In genomic region chr14:96078687-96079016, GRCh38 we compare ENCODE assay signal across 26 cellular contexts. TPM values are rescaled to one million over a fixed set of nuclear protein-coding genes. Genes with fewer than 3 reads are reported as not detected.
DNase-seq lines count a peak whose midpoint lies in the region; TF ChIP-seq lines count a peak whose summit lies in the region.
"Had no signal": no experiment of that assay in that cellular context is flagged by ENCODE, and none has a peak within 500 bp of the region (broad histone marks: within the 10 kb centered on the region; RNA-seq: fewer than 3 reads in every experiment).

No MANE protein-coding gene starts in this region.

- no peaks in the 10 kb centered on the region for H3K79me2 ChIP-seq in Karpas-422 (ENCODE audit: low read length)
- H3K79me2 ChIP-seq: parathyroid adenoma had no signal

- H3K36me3 Mint-ChIP-seq in nephron progenitor cell (ENCODE audit: low read depth) = peaks cover 5% of the 10 kb centered on the region

- peak overlapping the region; percentile 3; the same call in 1 of the 2 replicates for H2AFZ ChIP-seq in Karpas-422 (ENCODE audit: low read length)
- H2AFZ ChIP-seq: parathyroid adenoma had no signal

- peaks cover 4% of the 10 kb centered on the region; the same call in 1 of the 2 replicates for H3K9me3 ChIP-seq in BLaER1
- H3K9me3 ChIP-seq in Karpas-422 (ENCODE audit: low read length) = no peaks in the 10 kb centered on the region
- H3K9me3 ChIP-seq: HAP-1, MG63, mucosa of descending colon, thyroid gland had no signal

- H3K9ac ChIP-seq in BLaER1 = peak overlapping the region; percentile 56
- H3K9ac ChIP-seq in Karpas-422 (ENCODE audit: low read length) = peak overlapping the region; percentile 71
- H3K9ac ChIP-seq: parathyroid adenoma had no signal

- H3K36me3 ChIP-seq in BLaER1 = peaks cover 25% of the 10 kb centered on the region
- no peaks in the 10 kb centered on the region for H3K36me3 ChIP-seq in Karpas-422 (ENCODE audit: insufficient read depth, low read length)
- H3K36me3 ChIP-seq: HAP-1, MG63, thyroid gland had no signal

- H3K4me3 Mint-ChIP-seq in nephron progenitor cell = no peak overlapping the region
- H3K4me3 Mint-ChIP-seq: activated naive CD8-positive, alpha-beta T cell treated with anti-CD3 and anti-CD28 coated beads for 36 hours; CD4-positive, alpha-beta T cell had no signal

- H3K9me2 ChIP-seq in Karpas-422 (replicated peaks; ENCODE audit: insufficient read depth, low read length) = no peaks in the 10 kb centered on the region

- H3K4me1 Mint-ChIP-seq in nephron progenitor cell = peaks cover 6% of the 10 kb centered on the region
- H3K4me1 Mint-ChIP-seq: activated naive CD8-positive, alpha-beta T cell treated with anti-CD3 and anti-CD28 coated beads for 36 hours had no signal

- H3K27ac ChIP-seq in BLaER1 = peak overlapping the region; percentile 62
- H3K27ac ChIP-seq in Karpas-422 (ENCODE audit: low read length) = peak overlapping the region; percentile 95
- H3K27ac ChIP-seq in caudate nucleus (ENCODE audit: low read depth, low read length) = peak overlapping the region; percentile 19
- H3K27ac ChIP-seq: parathyroid adenoma, thyroid gland, VCaP had no signal

- H3K4me1 ChIP-seq in BLaER1 (peaks cover 50% of the 10 kb centered on the region), Karpas-422 (ENCODE audit: low read length) (peaks cover 74% of the 10 kb centered on the region)
- H3K4me1 ChIP-seq: HAP-1, parathyroid adenoma, thyroid gland had no signal

- peak overlapping the region; percentile 29 for H3K27ac Mint-ChIP-seq in nephron progenitor cell
- H3K27ac Mint-ChIP-seq: activated naive CD8-positive, alpha-beta T cell treated with anti-CD3 and anti-CD28 coated beads for 36 hours; CD4-positive, alpha-beta T cell had no signal

- no peak for TF ChIP-seq CTCF in nephron progenitor cell (IDR thresholded peaks at IDR 0.05)

- H3K27me3 ChIP-seq in BLaER1 = no peaks in the 10 kb centered on the region
- H3K27me3 ChIP-seq in Karpas-422 (ENCODE audit: low read length) = no peaks in the 10 kb centered on the region
- H3K27me3 ChIP-seq: MG63, thyroid gland had no signal

- H3K27me3 Mint-ChIP-seq in nephron progenitor cell (ENCODE audit: low read depth, poor library complexity) = no peaks in the 10 kb centered on the region

- peak; percentile 87 for DNase-seq in Karpas-422
- DNase-seq in caudate nucleus (lab: John Stamatoyannopoulos, UW) = peak in 1 of 61 donors; percentile 61
- DNase-seq in nephron progenitor cell = no peak
- DNase-seq in NCI-H146 (lab: John Stamatoyannopoulos, UW) = no peak
- no peak for DNase-seq in stimulated activated CD4-positive, alpha-beta T cell treated with anti-CD3 and anti-CD28 coated beads, Interleukin-12 subunit alpha, Interleukin-12 subunit beta, amount 100 ng/mL, for 4 hours
- no peak for DNase-seq in H4 (ENCODE audit: low spot score)
- no peak for DNase-seq in NCI-H1694 treated with DMSO at 0.1 percent for 48 hours (lab: John Stamatoyannopoulos, UW)
- DNase-seq: activated CD4-positive, alpha-beta T cell treated with anti-CD3 and anti-CD28 coated beads for 48 hours; activated naive CD8-positive, alpha-beta T cell treated with anti-CD3 and anti-CD28 coated beads for 36 hours; activated T-cell treated with anti-CD3 and anti-CD28 coated beads, Interleukin-2, amount 50 U/mL, for 1 hour; CD4-positive, alpha-beta T cell; islet precursor cell; MG63; mucosa of descending colon; NCI-H2081 treated with DMSO at 0.1 percent for 48 hours; NCI-H82; OCI-M1; right cardiac atrium; Right ventricle myocardium superior; stimulated activated CD4-positive, alpha-beta T cell treated with anti-CD3 and anti-CD28 coated beads, Interleukin-4, amount 100 ng/mL, for 4 hours; stimulated activated naive CD8-positive, alpha-beta T cell treated with anti-CD3 and anti-CD28 coated beads, Interleukin-15, Interleukin-2, amounts not matched to agents 100 U/mL and 50 U/mL, for 24 hours had no signal

- H3K9me3 Mint-ChIP-seq in nephron progenitor cell = no peaks in the 10 kb centered on the region

- H3K4me3 ChIP-seq in BLaER1 = 0 out of 2 replicates have a peak overlapping the region, but pooled peaks have one; percentile 43
- H3K4me3 ChIP-seq in Karpas-422 (ENCODE audit: low read length) = peak overlapping the region; percentile 55
- H3K4me3 ChIP-seq: HAP-1, MG63, mucosa of descending colon, thyroid gland had no signal

- H4K20me1 ChIP-seq in BLaER1 = peaks cover 58% of the 10 kb centered on the region
- H4K20me1 ChIP-seq in Karpas-422 (ENCODE audit: insufficient read depth, low read depth, low read length) = no peaks in the 10 kb centered on the region

- H3K4me2 ChIP-seq in BLaER1 (peak overlapping the region; percentile 90), Karpas-422 (ENCODE audit: low read depth, low read length, poor library complexity, severe bottlenecking) (peak overlapping the region; percentile 68)

RNA-seq across cellular contexts. Expression of gene C14orf132, which starts 39.5 kb away (rescaled TPM):
- 0.07 and 0.11 TPM in 2 replicates for total RNA-seq in Karpas-422 (2014; rRNA removed; shearing (Covaris generic); ENCODE audit: low replicate concordance)
- total RNA-seq in H4 (2014; rRNA removed; shearing (Covaris generic)) = 7.4 and 9.4 TPM in 2 replicates

Comparison
In these comparisons a context has a peak if more than half of its experiments do, and no peak if none do; other contexts are left out.
1. H3K27ac ChIP-seq: peak in every context shown above with its lines; median percentile 95 in Karpas-422; 62 in BLaER1; 19 in caudate nucleus.